Comparison of ENCODE assay signal across 20 cellular contexts in genomic region chr16:783404-784161, GRCh38. TPM values are rescaled to one million over a fixed set of nuclear protein-coding genes. Genes with fewer than 3 reads are reported as not detected.
DNase-seq lines count a peak whose midpoint lies in the region; ATAC-seq, FAIRE-seq and TF ChIP-seq lines count a peak whose summit lies in the region.
"Had no signal": no experiment of that assay in that cellular context is flagged by ENCODE, and none has a peak within 500 bp of the region (broad histone marks: within the 10 kb centered on the region; RNA-seq: fewer than 3 reads in every experiment).

No MANE protein-coding gene starts in this region.

- H3K14ac ChIP-seq in H1 (ENCODE audit: insufficient read length) = no peak overlapping the region

- H2AFZ ChIP-seq in H1 (ENCODE audit: low read length) = no peak overlapping the region
- H2AFZ ChIP-seq: neural progenitor cell had no signal

- CTCF ChIA-PET in H1 (lab: Charles Lee; ENCODE audit: partially characterized antibody) = interaction anchor here (1.7 to 13.7 kb wide), 5 partner anchors 9 to 274 kb away, joined by 8 to 424 read pairs (median 88); partner anchors contain the start of genes ANTKMT, CCDC78, CIAO3 and HAGHL

- no peak overlapping the region for H2BK120ac ChIP-seq in H1 (replicated peaks; ENCODE audit: low read depth, low read length)

- peaks cover 0 to 6% (median 3%) of the 10 kb centered on the region in 4 experiments; a peak in 2 of 8 replicates for H3K36me3 ChIP-seq in H1 (ENCODE audit: control insufficient read depth in 2 of 4, insufficient read depth in 4 of 4, low read length in 3 of 4)
- H3K36me3 ChIP-seq: neural progenitor cell had no signal

- no peak overlapping the region for H3K4me2 ChIP-seq in H1 (ENCODE audit: insufficient read depth in 1 of 2, low read depth in 2 of 2, low read length in 2 of 2)
- H3K4me2 ChIP-seq: neural progenitor cell had no signal

- H3K27me3 ChIP-seq in right cardiac atrium (ENCODE audit: control insufficient read depth, insufficient read depth) (no peaks in the 10 kb centered on the region), H1 (replicated peaks in 1 of 4; ENCODE audit: control insufficient read depth in 3 of 4, extremely low read depth in 1 of 4, insufficient read depth in 3 of 4, low read length in 3 of 4) (peaks cover 0 to 3% (median under 1%) of the 10 kb centered on the region in 4 experiments; a peak in 2 of 7 replicates)

- TF ChIP-seq POLR2A in H1 (IDR thresholded peaks at IDR 0.05; ENCODE audit: control extremely low read depth in 1 of 2, low read depth in 2 of 2, low read length in 2 of 2) = no peak

- POLR2A ChIA-PET in H1 (lab: Charles Lee; ENCODE audit: partially characterized antibody) = interaction anchor here (0.6 to 3.7 kb wide), 17 partner anchors 13 to 597 kb away, joined by 3 to 20 read pairs (median 4); partner anchors contain the start of genes ANTKMT, CIAO3, GNG13 and METRN

- no peak overlapping the region for H2BK12ac ChIP-seq in H1 (ENCODE audit: low read depth, low read length)

- no peak overlapping the region; the same call in 1 of the 2 replicates for H2BK5ac ChIP-seq in H1 (ENCODE audit: low read depth, low read length)

- H4K5ac ChIP-seq in H1 (ENCODE audit: insufficient read length, low read depth, low read length) = no peak overlapping the region

- intact Hi-C loops in right cardiac atrium (cut with DNase I) = loop anchor here in 2 of 4 donors (2.0 to 10.0 kb wide), 2 partner anchors 69 to 71 kb away; partner anchors contain the start of gene METRN (in 1 of the 2)
- intact Hi-C loops in Right ventricle myocardium inferior (cut with DNase I) = loop anchor here (2.0 kb wide), 1 partner anchor 73 kb away; no protein-coding TSS in a partner anchor

- H3K56ac ChIP-seq in H1 (replicated peaks; ENCODE audit: insufficient read length, low read depth, low read length) = no peak overlapping the region

- H3K23ac ChIP-seq in H1 (ENCODE audit: insufficient read length) = no peak overlapping the region

- no peak overlapping the region for H3K18ac ChIP-seq in H1 (ENCODE audit: extremely low read depth, low read length)

- FAIRE-seq in H1 (lab: Jason Lieb, UNC) = no peak
- FAIRE-seq: keratinocyte, TTC549, urothelium cell line had no signal

- 29% methylated on average over 17 of the region's 17 CpGs for WGBS in right cardiac atrium
- 89% methylated on average over 8 of the region's 17 CpGs; no CpG with 5 or more reads in 1 of the 2 experiments for WGBS in H1 (ENCODE audit: extremely low coverage in 1 of 2, insufficient coverage in 1 of 2, insufficient read length in 1 of 2, insufficient replicate concordance in 2 of 2, low coverage in 1 of 2, low lambda C conversion rate in 2 of 2, missing lambda C conversion rate in 1 of 2), 2 experiments

- H3K9ac ChIP-seq in H1 (replicated peaks in 1 of 4; ENCODE audit: extremely low read depth in 1 of 4, low read depth in 3 of 4, low read length in 3 of 4) = no peak overlapping the region
- H3K9ac ChIP-seq: neural progenitor cell had no signal

- no peak for TF ChIP-seq EP300 in H1 (IDR thresholded peaks at IDR 0.05; ENCODE audit: borderline replicate concordance in 1 of 2, low read depth in 2 of 2, low read length in 2 of 2)

- no peak overlapping the region for H4K91ac ChIP-seq in H1 (replicated peaks; ENCODE audit: insufficient read length, low read length)

- no peak overlapping the region; the same call in 1 of the 2 replicates for H4K8ac ChIP-seq in H1 (ENCODE audit: extremely low read depth, insufficient read depth, low read length)

- no peak overlapping the region for H2BK20ac ChIP-seq in H1 (ENCODE audit: low read length)

- H2AK5ac ChIP-seq in H1 (ENCODE audit: low read depth, low read length) = peak overlapping the region; percentile 24; the same call in 1 of the 2 replicates

- H4K20me1 ChIP-seq in H1 (replicated peaks in 1 of 2; ENCODE audit: control insufficient read depth in 1 of 2, insufficient read depth in 2 of 2, low read length in 2 of 2) = peaks cover 4 to 19% of the 10 kb centered on the region in 2 experiments

- no peaks in the 10 kb centered on the region for H3K9me3 ChIP-seq in right cardiac atrium (ENCODE audit: control insufficient read depth, low read length)
- no peaks in the 10 kb centered on the region for H3K9me3 ChIP-seq in H1 (ENCODE audit: insufficient read depth in 2 of 2, low read depth in 1 of 2, low read length in 1 of 2)
- H3K9me3 ChIP-seq: esophagus muscularis mucosa had no signal

- DNase-seq in right cardiac atrium (peak; percentile 57 to 80 (median 77)), Right ventricle myocardium inferior (ENCODE audit: missing footprints) (no peak), H1 (ENCODE audit: low read depth in 1 of 2, low spot score in 2 of 2) (peak in 1 of 2 experiments; percentile 46), retina (no peak), SKM-1 treated with dmso at 0.1 percent for 144 hours (lab: John Stamatoyannopoulos, UW; ENCODE audit: unreplicated experiment) (no peak)
- DNase-seq: ACHN; activated CD4-positive, alpha-beta T cell treated with anti-CD3 and anti-CD28 coated beads, Interleukin-2, amount 10 ng/mL, durations not matched to agents 7 days and 5 days; activated naive CD4-positive, alpha-beta T cell treated with anti-CD3 and anti-CD28 coated beads, Interleukin-2, amount 50 U/mL, for 16 hours; CD8-positive, alpha-beta memory T cell; NCI-H1930; NCI-H524 treated with DMSO at 0.1 percent for 48 hours had no signal

- H3K27ac ChIP-seq in right cardiac atrium (ENCODE audit: low read length) (no peak overlapping the region), H1 (ENCODE audit: low read depth, low read length) (no peak overlapping the region)
- H3K27ac ChIP-seq: esophagus muscularis mucosa, neural progenitor cell, SK-N-MC had no signal

- H3K4me3 ChIP-seq in right cardiac atrium (ENCODE audit: low read length) (no peak overlapping the region), H1 (ENCODE audit: extremely low read depth in 1 of 4, insufficient read depth in 2 of 4, low read depth in 3 of 4, low read length in 4 of 4) (no peak overlapping the region)
- H3K4me3 ChIP-seq: esophagus muscularis mucosa, neural progenitor cell, SK-N-MC had no signal

- H3K4ac ChIP-seq in H1 (replicated peaks; ENCODE audit: insufficient read length, low read depth, low read length) = no peak overlapping the region

- TF ChIP-seq CTCF in H1 (IDR thresholded peaks at IDR 0.05; ENCODE audit: control extremely low read depth in 1 of 3, insufficient read depth in 1 of 3, low read depth in 1 of 3, low read length in 3 of 3) = no peak

- no peak for TF ChIP-seq RAD21 in H1 (IDR thresholded peaks at IDR 0.05 in 1 of 2, conservative IDR thresholded peaks at IDR 0.05 in 1 of 2; ENCODE audit: low read depth in 2 of 2, low read length in 2 of 2)

- peaks cover 0 to 10% of the 10 kb centered on the region in 2 experiments; a peak in 1 of 4 replicates for H3K79me2 ChIP-seq in H1 (ENCODE audit: control insufficient read depth in 1 of 2, insufficient read depth in 2 of 2, low read length in 2 of 2)

- H2BK15ac ChIP-seq in H1 (ENCODE audit: low read length) = no peak overlapping the region

- H3K79me1 ChIP-seq in H1 (ENCODE audit: low read depth, low read length) = no peaks in the 10 kb centered on the region

- peaks cover 6% of the 10 kb centered on the region; the same call in 1 of the 2 replicates for H3K23me2 ChIP-seq in H1 (ENCODE audit: low read depth, low read length)

- H3K4me1 ChIP-seq in right cardiac atrium (ENCODE audit: control insufficient read depth, insufficient read depth, low read length) (peaks cover 4% of the 10 kb centered on the region), H1 (replicated peaks in 1 of 4; ENCODE audit: control insufficient read depth in 3 of 4, insufficient read depth in 4 of 4, low read length in 3 of 4) (peaks cover 0 to 12% (median 2%) of the 10 kb centered on the region in 4 experiments; a peak in 3 of 7 replicates)
- H3K4me1 ChIP-seq: neural progenitor cell had no signal

- no peak for ATAC-seq in right cardiac atrium
- ATAC-seq in Right ventricle myocardium inferior = no peak
- ATAC-seq in HG03442 (IDR thresholded peaks at IDR 0.05; ENCODE audit: unreplicated experiment) = no peak

RNA-seq across cellular contexts. Expression of gene RPUSD1, which starts 4.6 kb away (rescaled TPM):
- total RNA-seq in right cardiac atrium (10 to 100 TPM in 2 of 4 donors, 1 to 10 TPM in 2; 9.3 to 11.8 (median 9.9) TPM), Right ventricle myocardium inferior (9.7 TPM)
- polyA plus RNA-seq in right cardiac atrium (11.5 TPM), H1 (2011; rRNA removed) (61.8 and 81.8 TPM in 2 replicates)
- 32.2 and 32.7 TPM in 2 replicates for total RNA-seq in H1 (2021; fragmentation: NEBNext Ultra II Directional; extraction: Animal tissue kit (Norgen Biotek cat#: 25700))
- polyA plus RNA-seq in H1 (2011; cell fraction: cytosol; rRNA removed) = 45.2 TPM
- 71.6 TPM for polyA plus RNA-seq in H1 (2011; cell fraction: nucleus; rRNA removed)
- 17.8 to 34.1 TPM (median 33.0 TPM) in 4 replicates for polyA plus RNA-seq in H1 (2012, experiment 1 of 2)
- 35.0 TPM for polyA plus RNA-seq in H1 (2012, experiment 2 of 2)
- polyA plus RNA-seq in H1 (2013, experiment 1 of 2) = 24.4 TPM
- polyA plus RNA-seq in H1 (2013, experiment 2 of 2) = 24.6 TPM
- polyA minus RNA-seq in H1 (2011; rRNA and poly(A)+ RNA removed) = 13.4 and 17.4 TPM in 2 replicates
- 23.9 TPM for polyA minus RNA-seq in H1 (2011; cell fraction: cytosol; rRNA and poly(A)+ RNA removed)
- 42.1 TPM for polyA minus RNA-seq in H1 (2011; cell fraction: nucleus; rRNA and poly(A)+ RNA removed)

RNA-seq across cellular contexts. Expression of gene CHTF18, which starts 4.8 kb away (rescaled TPM):
- total RNA-seq in right cardiac atrium = 1 to 10 TPM; 4.0 to 6.9 (median 4.9) TPM
- polyA plus RNA-seq in right cardiac atrium = 3.4 TPM
- 6.4 TPM for total RNA-seq in Right ventricle myocardium inferior
- total RNA-seq in H1 (2021; fragmentation: NEBNext Ultra II Directional; extraction: Animal tissue kit (Norgen Biotek cat#: 25700)) = 98.3 and 104 TPM in 2 replicates
- 75.3 and 156 TPM in 2 replicates for polyA plus RNA-seq in H1 (2011; rRNA removed)
- polyA plus RNA-seq in H1 (2011; cell fraction: cytosol; rRNA removed) = 87.5 TPM
- 592 TPM for polyA plus RNA-seq in H1 (2011; cell fraction: nucleus; rRNA removed)
- polyA plus RNA-seq in H1 (2012, experiment 1 of 2) = 72.1 to 113 TPM (median 103 TPM) in 4 replicates
- polyA plus RNA-seq in H1 (2012, experiment 2 of 2) = 43.8 TPM
- polyA plus RNA-seq in H1 (2013, experiment 1 of 2) = 70.5 TPM
- 59.1 TPM for polyA plus RNA-seq in H1 (2013, experiment 2 of 2)
- 18.1 and 20.4 TPM in 2 replicates for polyA minus RNA-seq in H1 (2011; rRNA and poly(A)+ RNA removed)
- 26.9 TPM for polyA minus RNA-seq in H1 (2011; cell fraction: cytosol; rRNA and poly(A)+ RNA removed)
- 90.8 TPM for polyA minus RNA-seq in H1 (2011; cell fraction: nucleus; rRNA and poly(A)+ RNA removed)

RNA-seq across cellular contexts. Expression of gene GNG13, which starts 17.0 kb away (rescaled TPM):
- not detected for total RNA-seq in right cardiac atrium
- polyA plus RNA-seq in right cardiac atrium = not detected
- total RNA-seq in Right ventricle myocardium inferior = not detected
- not detected in 2 replicates for total RNA-seq in H1 (2021; fragmentation: NEBNext Ultra II Directional; extraction: Animal tissue kit (Norgen Biotek cat#: 25700))
- polyA plus RNA-seq in H1 (2011; rRNA removed) = not detected in 2 replicates
- not detected for polyA plus RNA-seq in H1 (2011; cell fraction: cytosol; rRNA removed)
- polyA plus RNA-seq in H1 (2011; cell fraction: nucleus; rRNA removed) = 0.11 TPM
- polyA plus RNA-seq in H1 (2012, experiment 1 of 2) = 0.59 to 1.3 TPM (median 0.96 TPM) in 4 replicates
- polyA plus RNA-seq in H1 (2012, experiment 2 of 2) = 0.49 TPM
- polyA plus RNA-seq in H1 (2013, experiment 1 of 2) = 0.34 TPM
- polyA plus RNA-seq in H1 (2013, experiment 2 of 2) = 0.39 TPM
- not detected in 2 replicates for polyA minus RNA-seq in H1 (2011; rRNA and poly(A)+ RNA removed)
- not detected for polyA minus RNA-seq in H1 (2011; cell fraction: cytosol; rRNA and poly(A)+ RNA removed)
- polyA minus RNA-seq in H1 (2011; cell fraction: nucleus; rRNA and poly(A)+ RNA removed) = not detected
- total RNA-seq: activated CD4-positive, alpha-beta T cell treated with anti-CD3 and anti-CD28 coated beads, Interleukin-2, amount 10 ng/mL, durations not matched to agents 7 days and 5 days; CD8-positive, alpha-beta memory T cell; Daoy; esophagus muscularis mucosa; HT-29 had no signal
- polyA plus RNA-seq: CD8-positive, alpha-beta memory T cell; keratinocyte had no signal

RNA-seq across cellular contexts. Expression of gene MSLN, which starts 23.0 kb away (rescaled TPM):
- total RNA-seq in right cardiac atrium (1 to 10 TPM in 2 of 4 donors, under 1 TPM in 1, not detected in 1; 0.92 to 3.1 (median 1.0) TPM), Right ventricle myocardium inferior (1.9 TPM)
- polyA plus RNA-seq in right cardiac atrium (not detected), H1 (2011; rRNA removed) (0.31 and 0.50 TPM in 2 replicates)
- 0.28 TPM in 1 of 2 replicates, not detected in the other for total RNA-seq in H1 (2021; fragmentation: NEBNext Ultra II Directional; extraction: Animal tissue kit (Norgen Biotek cat#: 25700))
- polyA plus RNA-seq in H1 (2011; cell fraction: cytosol; rRNA removed) = 0.37 TPM
- 1.5 TPM for polyA plus RNA-seq in H1 (2011; cell fraction: nucleus; rRNA removed)
- 0.24 to 0.56 TPM (median 0.29 TPM) in 3 of 4 replicates, not detected in the other for polyA plus RNA-seq in H1 (2012, experiment 1 of 2)
- 0.18 TPM for polyA plus RNA-seq in H1 (2012, experiment 2 of 2)
- polyA plus RNA-seq in H1 (2013, experiment 1 of 2) = 0.51 TPM
- 0.18 TPM for polyA plus RNA-seq in H1 (2013, experiment 2 of 2)
- 0.44 TPM in 1 of 2 replicates, not detected in the other for polyA minus RNA-seq in H1 (2011; rRNA and poly(A)+ RNA removed)
- polyA minus RNA-seq in H1 (2011; cell fraction: cytosol; rRNA and poly(A)+ RNA removed) = 1.9 TPM
- polyA minus RNA-seq in H1 (2011; cell fraction: nucleus; rRNA and poly(A)+ RNA removed) = 1.6 TPM
- total RNA-seq: activated CD4-positive, alpha-beta T cell treated with anti-CD3 and anti-CD28 coated beads, Interleukin-2, amount 10 ng/mL, durations not matched to agents 7 days and 5 days; CD8-positive, alpha-beta memory T cell; Daoy had no signal
- polyA plus RNA-seq: CD8-positive, alpha-beta memory T cell had no signal

RNA-seq across cellular contexts. Expression of gene CIAO3, which starts 42.8 kb away (rescaled TPM):
- total RNA-seq in right cardiac atrium = 10 to 100 TPM; 21.5 to 31.3 (median 23.4) TPM
- polyA plus RNA-seq in right cardiac atrium = 28.2 TPM
- total RNA-seq in Right ventricle myocardium inferior = 32.2 TPM
- total RNA-seq in H1 (2021; fragmentation: NEBNext Ultra II Directional; extraction: Animal tissue kit (Norgen Biotek cat#: 25700)) = 20.4 and 21.0 TPM in 2 replicates
- 20.0 and 29.6 TPM in 2 replicates for polyA plus RNA-seq in H1 (2011; rRNA removed)
- polyA plus RNA-seq in H1 (2011; cell fraction: cytosol; rRNA removed) = 22.4 TPM
- 97.6 TPM for polyA plus RNA-seq in H1 (2011; cell fraction: nucleus; rRNA removed)
- 14.5 to 22.5 TPM (median 20.0 TPM) in 4 replicates for polyA plus RNA-seq in H1 (2012, experiment 1 of 2)
- polyA plus RNA-seq in H1 (2012, experiment 2 of 2) = 20.5 TPM
- 10.8 TPM for polyA plus RNA-seq in H1 (2013, experiment 1 of 2)
- 10.0 TPM for polyA plus RNA-seq in H1 (2013, experiment 2 of 2)
- 17.6 and 21.1 TPM in 2 replicates for polyA minus RNA-seq in H1 (2011; rRNA and poly(A)+ RNA removed)
- polyA minus RNA-seq in H1 (2011; cell fraction: cytosol; rRNA and poly(A)+ RNA removed) = 21.1 TPM
- 52.8 TPM for polyA minus RNA-seq in H1 (2011; cell fraction: nucleus; rRNA and poly(A)+ RNA removed)

Comparison
In these comparisons a context has a peak if more than half of its experiments do, and no peak if none do; other contexts are left out.
1. DNase-seq: peak in right cardiac atrium (3 of 3); none in Right ventricle myocardium inferior (single experiment), retina (single experiment) and SKM-1 treated with dmso at 0.1 percent for 144 hours (single experiment).
2. RNA of gene CHTF18, which starts 4.8 kb away (total RNA-seq): 98.3 to 104 TPM in H1; 6.4 TPM in Right ventricle myocardium inferior (single experiment) and 4.0 to 6.9 TPM in right cardiac atrium; every median in the first group is over 10 times any median in the second.